7 cellular contexts compared by ENCODE assay signal in the genomic region with DNA sequence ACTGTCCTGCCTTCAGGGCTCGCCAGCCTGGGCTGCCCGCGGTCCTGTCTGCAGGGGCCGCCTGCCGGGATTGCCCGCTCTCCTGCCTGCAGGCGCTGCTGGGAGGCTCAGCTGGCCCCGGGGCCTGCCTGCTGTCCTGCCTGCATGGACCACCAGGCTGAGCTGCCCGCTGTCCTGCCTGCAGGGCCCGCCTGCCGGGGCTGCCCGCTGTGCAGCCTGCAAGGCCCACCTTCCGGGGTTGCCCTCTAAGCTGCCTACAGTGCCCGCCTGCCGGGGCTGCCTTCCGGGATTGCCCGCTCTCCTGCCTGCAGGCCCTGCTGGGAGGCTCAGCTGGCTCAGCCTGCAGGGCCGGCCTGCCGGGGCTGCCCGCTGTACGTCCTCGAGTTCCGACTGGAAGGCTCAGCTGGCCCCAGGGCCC.
DNase-seq lines count a peak whose midpoint lies in the region; ATAC-seq and TF ChIP-seq lines count a peak whose summit lies in the region.

No MANE protein-coding gene starts in this region.

- intact Hi-C loops in activated B cell treated with CpG ODN at 0.5 μM for 24 hours (cut with micrococcal nuclease) = no loop called here
- intact Hi-C loops in esophagus squamous epithelium (cut with DNase I) = no loop called here

- H3K36me3 Mint-ChIP-seq in activated B cell treated with CpG ODN at 0.5 μM for 24 hours (ENCODE audit: low read depth) = peaks cover 7% of the 10 kb centered on the region

- no peaks in the 10 kb centered on the region for H3K4me1 ChIP-seq in esophagus squamous epithelium

- H3K9me3 ChIP-seq in esophagus squamous epithelium = peaks cover 0 to 70% (median 16%) of the 10 kb centered on the region in 3 donors

- POLR2A ChIA-PET in activated B cell treated with CpG ODN at 0.5 μM for 24 hours (lab: Charles Lee) = interaction anchor here (0.9 to 2.4 kb wide), 3 partner anchors 164 to 193 kb away, joined by 3 to 22 read pairs (median 4); a partner anchor contains a TSS

- H3K27ac ChIP-seq in esophagus squamous epithelium (peak overlapping the region in 2 of 4 donors; percentile 59 to 78), caudate nucleus (ENCODE audit: low read depth, low read length) (no peak overlapping the region)

- DNase-seq in activated B cell treated with CpG ODN at 0.5 μM for 24 hours (no peak), esophagus squamous epithelium (lab: John Stamatoyannopoulos, UW) (no peak), islet precursor cell (no peak), caudate nucleus (lab: John Stamatoyannopoulos, UW) (no peak), NCI-H510A treated with DMSO at 0.1 percent for 48 hours (lab: John Stamatoyannopoulos, UW) (no peak)
- peak; percentile 21 for DNase-seq in stimulated activated CD4-positive, alpha-beta T cell treated with anti-CD3 and anti-CD28 coated beads, Interleukin-2, amount 100 ng/mL, for 4 hours (ENCODE audit: low read depth)

- ATAC-seq in HG02852 (IDR thresholded peaks at IDR 0.05; ENCODE audit: unreplicated experiment) (peak; percentile 44), activated B cell treated with CpG ODN at 0.5 μM for 24 hours (ENCODE audit: low read depth) (peak; percentile 36)

- H3K4me1 Mint-ChIP-seq in activated B cell treated with CpG ODN at 0.5 μM for 24 hours = peaks cover 9% of the 10 kb centered on the region

- no peaks in the 10 kb centered on the region for H3K36me3 ChIP-seq in esophagus squamous epithelium

- CTCF ChIA-PET in activated B cell treated with CpG ODN at 0.5 μM for 24 hours (lab: Charles Lee) = interaction anchor here (1.0 kb wide), 1 partner anchor 191 kb away, joined by 3 read pairs; no protein-coding TSS in a partner anchor

- TF ChIP-seq POLR2A in esophagus squamous epithelium (IDR thresholded peaks at IDR 0.05) = no peak

- no peaks in the 10 kb centered on the region for H3K27me3 Mint-ChIP-seq in activated B cell treated with CpG ODN at 0.5 μM for 24 hours

- H3K4me3 Mint-ChIP-seq in activated B cell treated with CpG ODN at 0.5 μM for 24 hours = peak overlapping the region; percentile 64

- no peak for TF ChIP-seq CTCF in activated B cell treated with CpG ODN at 0.5 μM for 24 hours (IDR thresholded peaks at IDR 0.05)
- no peak for TF ChIP-seq CTCF in esophagus squamous epithelium (IDR thresholded peaks at IDR 0.05)

- no peak overlapping the region for H3K27ac Mint-ChIP-seq in activated B cell treated with CpG ODN at 0.5 μM for 24 hours

- peaks cover 36% of the 10 kb centered on the region for H3K9me3 Mint-ChIP-seq in activated B cell treated with CpG ODN at 0.5 μM for 24 hours

- H3K4me3 ChIP-seq in esophagus squamous epithelium = peak overlapping the region in 3 of 4 donors; percentile 21 to 49 (median 32)

- no CpG with 5 or more reads among the region's 23 CpGs for WGBS in esophagus squamous epithelium, 2 donors

- no peaks in the 10 kb centered on the region for H3K27me3 ChIP-seq in esophagus squamous epithelium
